20 cellular contexts compared by ENCODE assay signal in the genomic region with DNA sequence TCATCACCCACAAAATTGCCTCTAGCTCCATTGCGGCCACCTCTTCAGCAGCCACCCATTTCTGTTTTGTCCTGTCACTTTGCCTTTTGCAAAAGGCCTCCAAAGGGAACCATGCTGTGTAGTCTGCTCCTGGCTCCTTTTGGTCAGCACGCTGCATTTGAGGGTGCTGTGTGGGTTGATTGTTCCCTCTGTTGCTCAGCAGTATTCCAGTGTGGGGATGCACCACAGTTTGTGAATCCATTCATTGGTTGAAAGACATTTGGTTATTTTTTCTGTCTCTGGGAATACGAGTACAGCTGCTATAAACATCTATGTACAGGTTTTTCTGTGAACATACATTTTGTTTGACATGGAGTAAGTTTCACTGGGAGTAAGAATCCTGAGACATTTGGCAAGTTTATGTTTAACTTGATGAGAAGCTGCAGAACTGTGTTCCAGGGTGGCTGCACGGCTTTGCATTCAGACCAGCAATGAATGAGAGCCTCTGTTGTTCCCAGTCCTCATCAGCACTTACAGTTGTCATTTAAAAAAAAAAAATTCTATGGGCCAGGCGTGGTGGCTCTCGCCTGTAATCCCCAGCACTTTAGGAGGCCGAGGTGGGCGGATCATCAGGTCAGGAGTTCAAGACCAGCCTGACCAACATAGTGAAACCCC.
DNase-seq lines count a peak whose midpoint lies in the region; ATAC-seq, FAIRE-seq and TF ChIP-seq lines count a peak whose summit lies in the region.
"Had no signal": no experiment of that assay in that cellular context is flagged by ENCODE, and none has a peak within 500 bp of the region (broad histone marks: within the 10 kb centered on the region; RNA-seq: fewer than 3 reads in every experiment).

No MANE protein-coding gene starts in this region.

- H3K36me3 ChIP-seq in GM23338 (ENCODE audit: insufficient read depth), result peaks cover 29% of the 10 kb centered on the region; the same call in 1 of the 2 replicates
- H3K36me3 ChIP-seq in mucosa of descending colon (ENCODE audit: low read depth), result peaks cover 7% of the 10 kb centered on the region
- peaks cover 69% of the 10 kb centered on the region for H3K36me3 ChIP-seq in suprapubic skin

- intact Hi-C loops in mucosa of descending colon (cut with DNase I, micrococcal nuclease), result no loop called here

- H3K4me3 ChIP-seq in A549, result no peak overlapping the region
- H3K4me3 ChIP-seq in GM23338, result no peak overlapping the region
- H3K4me3 ChIP-seq in mucosa of descending colon, result no peak overlapping the region
- no peak overlapping the region for H3K4me3 ChIP-seq in suprapubic skin
- H3K4me3 ChIP-seq: HAP-1 had no signal

- TF ChIP-seq CTCF in A549 (IDR thresholded peaks at IDR 0.05), result no peak
- no peak for TF ChIP-seq CTCF in GM23338 (conservative IDR thresholded peaks at IDR 0.05; ENCODE audit: low read depth in 2 of 2)
- no peak for TF ChIP-seq CTCF in chondrocyte (IDR thresholded peaks at IDR 0.05)
- TF ChIP-seq CTCF in neural crest cell (conservative IDR thresholded peaks at IDR 0.05), result no peak
- no peak for TF ChIP-seq CTCF in mucosa of descending colon (IDR thresholded peaks at IDR 0.05)
- no peak for TF ChIP-seq CTCF in suprapubic skin (IDR thresholded peaks at IDR 0.05)

- no peaks in the 10 kb centered on the region for H3K9me3 ChIP-seq in A549
- no peaks in the 10 kb centered on the region for H3K9me3 ChIP-seq in mucosa of descending colon
- no peaks in the 10 kb centered on the region for H3K9me3 ChIP-seq in suprapubic skin
- H3K9me3 ChIP-seq: HAP-1 had no signal

- no peaks in the 10 kb centered on the region for H3K4me1 ChIP-seq in A549
- no peaks in the 10 kb centered on the region for H3K4me1 ChIP-seq in GM23338 (ENCODE audit: insufficient read depth)
- H3K4me1 ChIP-seq in mucosa of descending colon (ENCODE audit: low read depth), result no peaks in the 10 kb centered on the region
- H3K4me1 ChIP-seq in suprapubic skin, result no peaks in the 10 kb centered on the region
- H3K4me1 ChIP-seq: HAP-1 had no signal

- H4K20me1 ChIP-seq in GM23338 (replicated peaks; ENCODE audit: insufficient read depth), result no peaks in the 10 kb centered on the region; the same call in 1 of the 2 replicates

- peaks cover 66% of the 10 kb centered on the region for H3K36me3 Mint-ChIP-seq in GM23338 (ENCODE audit: low read depth)
- H3K36me3 Mint-ChIP-seq in chondrocyte (ENCODE audit: low read depth), result peaks cover 10% of the 10 kb centered on the region
- peaks cover 4% of the 10 kb centered on the region for H3K36me3 Mint-ChIP-seq in neural crest cell (ENCODE audit: low read depth)

- H2AFZ ChIP-seq in GM23338, result no peak overlapping the region

- WGBS in A549 (ENCODE audit: missing lambda C conversion rate), result 92% methylated on average over 8 of the region's 8 CpGs
- 85% methylated on average over 8 of the region's 8 CpGs for WGBS in suprapubic skin

- peaks cover 6% of the 10 kb centered on the region for H3K27me3 Mint-ChIP-seq in GM23338 (ENCODE audit: insufficient read depth, low read depth, poor library complexity)
- H3K27me3 Mint-ChIP-seq in chondrocyte (ENCODE audit: low read depth), result no peaks in the 10 kb centered on the region
- no peaks in the 10 kb centered on the region for H3K27me3 Mint-ChIP-seq in neural crest cell (ENCODE audit: low read depth)

- no peak for TF ChIP-seq RAD21 in A549 (conservative IDR thresholded peaks at IDR 0.05 in 1 of 2, IDR thresholded peaks at IDR 0.05 in 1 of 2)

- H3K4me2 ChIP-seq in A549 (no peak overlapping the region), GM23338 (no peak overlapping the region)

- H3K27me3 ChIP-seq in GM23338 (ENCODE audit: insufficient read depth) (no peaks in the 10 kb centered on the region), suprapubic skin (no peaks in the 10 kb centered on the region)

- TF ChIP-seq EP300 in A549 (IDR thresholded peaks at IDR 0.05), result no peak
- no peak for TF ChIP-seq EP300 in suprapubic skin (IDR thresholded peaks at IDR 0.05)

- no peaks in the 10 kb centered on the region for H3K79me2 ChIP-seq in GM23338 (replicated peaks; ENCODE audit: insufficient read depth)

- H3K4me1 Mint-ChIP-seq in GM23338, result no peaks in the 10 kb centered on the region
- H3K4me1 Mint-ChIP-seq in chondrocyte (ENCODE audit: low read depth), result peaks cover 4% of the 10 kb centered on the region
- H3K4me1 Mint-ChIP-seq in neural crest cell, result peaks cover 12% of the 10 kb centered on the region
- H3K4me1 Mint-ChIP-seq: CD14-positive monocyte had no signal

- TF ChIP-seq POLR2A in A549 (IDR thresholded peaks at IDR 0.05; ENCODE audit: low read length) (no peak), suprapubic skin (IDR thresholded peaks at IDR 0.05) (no peak)

- H3K27ac ChIP-seq in A549 (no peak overlapping the region), GM23338 (ENCODE audit: low read depth) (peak overlapping the region; percentile 40; the same call in 1 of the 2 replicates), suprapubic skin (no peak overlapping the region)

- DNase-seq in A549 (ENCODE audit: low read depth in 1 of 2, low spot score in 1 of 2) (no peak), GM23338 (ENCODE audit: low spot score) (no peak), chondrocyte (ENCODE audit: low spot score) (no peak), neural crest cell (ENCODE audit: low read depth, low spot score) (no peak), mucosa of descending colon (no peak), suprapubic skin (ENCODE audit: low spot score in 2 of 2) (no peak)
- no peak for DNase-seq in activated naive CD4-positive, alpha-beta T cell (lab: John Stamatoyannopoulos, UW)
- DNase-seq: CD8-positive, alpha-beta T cell; COR-L47; DMS153; DMS79 treated with DMSO at 0.1 percent for 48 hours; EL had no signal

- H3K27ac Mint-ChIP-seq in GM23338 (peak overlapping the region; percentile 72; the same call in 1 of the 2 replicates), chondrocyte (ENCODE audit: unreplicated experiment) (peak overlapping the region; percentile 2), neural crest cell (ENCODE audit: unreplicated experiment) (peak overlapping the region; percentile 8)
- H3K27ac Mint-ChIP-seq: CD8-positive, alpha-beta T cell had no signal

- CTCF ChIA-PET in A549 (lab: Yijun Ruan, JAX), result interaction anchor here (0.6 to 2.1 kb wide), 5 partner anchors 8 to 257 kb away, joined by 3 to 7 read pairs (median 3); no protein-coding TSS in a partner anchor

- FAIRE-seq in A549 (lab: Jason Lieb, UNC), result no peak
- FAIRE-seq: D721Med, G401.6, GM12892, H1, HepG2, HTR-8/SVneo had no signal

- H3K9me3 Mint-ChIP-seq in GM23338 (no peaks in the 10 kb centered on the region), chondrocyte (ENCODE audit: low read depth) (no peaks in the 10 kb centered on the region), neural crest cell (no peaks in the 10 kb centered on the region)
- H3K9me3 Mint-ChIP-seq: CD14-positive monocyte; CD8-positive, alpha-beta T cell had no signal

- ATAC-seq in A549 (peak; percentile 12 to 28; a peak in 2 of 6 replicates), GM23338 (no peak), mucosa of descending colon (no peak)
- ATAC-seq: CD8-positive, alpha-beta T cell; HepG2 had no signal

- no peak overlapping the region for H3K4me3 Mint-ChIP-seq in GM23338
- H3K4me3 Mint-ChIP-seq in chondrocyte (ENCODE audit: unreplicated experiment), result no peak overlapping the region
- H3K4me3 Mint-ChIP-seq in neural crest cell, result no peak overlapping the region
- H3K4me3 Mint-ChIP-seq: CD14-positive monocyte; CD8-positive, alpha-beta T cell had no signal

- no peaks in the 10 kb centered on the region for H3K9me2 ChIP-seq in GM23338 (ENCODE audit: insufficient read depth)

- 0 out of 2 replicates have a peak, but pooled peaks cover 2% of the 10 kb centered on the region for H3F3A ChIP-seq in GM23338 (replicated peaks; ENCODE audit: low read depth)

- POLR2A ChIA-PET in A549 (lab: Yijun Ruan, JAX), result no interaction called here

TF ChIP-seq in A549, 52 proteins besides CTCF, POLR2A, EP300 and RAD21 (continues in another document):
- TF ChIP-seq POLR2AphosphoS2 (conservative IDR thresholded peaks at IDR 0.05; ENCODE audit: low read length) (no peak), RCOR1 (IDR thresholded peaks at IDR 0.05; ENCODE audit: low read depth, low read length) (no peak), NR3C1 (IDR thresholded peaks at IDR 0.05) (no peak), CBX8 (IDR thresholded peaks at IDR 0.05) (no peak), ZNF302 (CRISPR knock-in tag; IDR thresholded peaks at IDR 0.05) (no peak), TFCP2L1 (CRISPR knock-in tag; IDR thresholded peaks at IDR 0.05) (no peak)
- TF ChIP-seq, protein P1, sequence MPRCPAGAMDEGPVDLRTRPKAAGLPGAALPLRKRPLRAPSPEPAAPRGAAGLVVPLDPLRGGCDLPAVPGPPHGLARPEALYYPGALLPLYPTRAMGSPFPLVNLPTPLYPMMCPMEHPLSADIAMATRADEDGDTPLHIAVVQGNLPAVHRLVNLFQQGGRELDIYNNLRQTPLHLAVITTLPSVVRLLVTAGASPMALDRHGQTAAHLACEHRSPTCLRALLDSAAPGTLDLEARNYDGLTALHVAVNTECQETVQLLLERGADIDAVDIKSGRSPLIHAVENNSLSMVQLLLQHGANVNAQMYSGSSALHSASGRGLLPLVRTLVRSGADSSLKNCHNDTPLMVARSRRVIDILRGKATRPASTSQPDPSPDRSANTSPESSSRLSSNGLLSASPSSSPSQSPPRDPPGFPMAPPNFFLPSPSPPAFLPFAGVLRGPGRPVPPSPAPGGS (IDR thresholded peaks at IDR 0.05), result no peak

TF ChIP-seq in GM23338, 12 proteins besides CTCF, POLR2A, EP300 and RAD21:
- TF ChIP-seq, protein P2, sequence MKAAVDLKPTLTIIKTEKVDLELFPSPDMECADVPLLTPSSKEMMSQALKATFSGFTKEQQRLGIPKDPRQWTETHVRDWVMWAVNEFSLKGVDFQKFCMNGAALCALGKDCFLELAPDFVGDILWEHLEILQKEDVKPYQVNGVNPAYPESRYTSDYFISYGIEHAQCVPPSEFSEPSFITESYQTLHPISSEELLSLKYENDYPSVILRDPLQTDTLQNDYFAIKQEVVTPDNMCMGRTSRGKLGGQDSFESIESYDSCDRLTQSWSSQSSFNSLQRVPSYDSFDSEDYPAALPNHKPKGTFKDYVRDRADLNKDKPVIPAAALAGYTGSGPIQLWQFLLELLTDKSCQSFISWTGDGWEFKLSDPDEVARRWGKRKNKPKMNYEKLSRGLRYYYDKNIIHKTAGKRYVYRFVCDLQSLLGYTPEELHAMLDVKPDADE (IDR thresholded peaks at IDR 0.05), result no peak

Comparison
In these comparisons a context has a peak if more than half of its experiments do, and no peak if none do; other contexts are left out.
1. ATAC-seq: peak in A549 (2 of 2); none in GM23338 (single experiment) and mucosa of descending colon (single experiment).
2. H3K27ac Mint-ChIP-seq: peak in every context shown above with its lines; median percentile 72 in GM23338; 8 in neural crest cell; 2 in chondrocyte.